Comparison of ENCODE assay signal across 7 cellular contexts in genomic region chr19:799076-799881, GRCh38. TPM values are rescaled to one million over a fixed set of nuclear protein-coding genes. Genes with fewer than 3 reads are reported as not detected.
DNase-seq lines count a peak whose midpoint lies in the region; ATAC-seq and TF ChIP-seq lines count a peak whose summit lies in the region.
"Had no signal": no experiment of that assay in that cellular context is flagged by ENCODE, and none has a peak within 500 bp of the region (broad histone marks: within the 10 kb centered on the region; RNA-seq: fewer than 3 reads in every experiment).

No MANE protein-coding gene starts in this region.

- DNase-seq in HT-29 (ENCODE audit: low spot score) (peak; percentile 38), right lobe of liver (peak in 1 of 3 donors; percentile 55), DMS153 (lab: John Stamatoyannopoulos, UW) (no peak)
- DNase-seq in activated T-cell treated with anti-CD3 and anti-CD28 coated beads, Interleukin-2, amount 50 U/mL, for 4 hours: no peak

- ATAC-seq in activated T-cell treated with anti-CD3 and anti-CD28 coated beads, Interleukin-2, amount 50 U/mL, for 4 hours: no peak
- no peak for ATAC-seq in right lobe of liver
- no peak for ATAC-seq in HG03025 (IDR thresholded peaks at IDR 0.05; ENCODE audit: low FRiP score, unreplicated experiment)
- no peak for ATAC-seq in HG03342 (IDR thresholded peaks at IDR 0.05; ENCODE audit: unreplicated experiment)

- H3K9me3 ChIP-seq in right lobe of liver: no peaks in the 10 kb centered on the region

- no peaks in the 10 kb centered on the region for H3K27me3 Mint-ChIP-seq in activated T-cell treated with anti-CD3 and anti-CD28 coated beads, Interleukin-2, amount 50 U/mL, for 4 hours (ENCODE audit: low read depth)

- peak overlapping the region; percentile 72 to 84 (median 79) for H3K27ac ChIP-seq in right lobe of liver

- H3K36me3 Mint-ChIP-seq in activated T-cell treated with anti-CD3 and anti-CD28 coated beads, Interleukin-2, amount 50 U/mL, for 4 hours (ENCODE audit: insufficient read depth): peaks cover 37% of the 10 kb centered on the region

- peak overlapping the region; percentile 90 to 95 (median 93) for H3K4me3 ChIP-seq in right lobe of liver

- intact Hi-C loops in right lobe of liver (cut with DNase I): no loop called here

- TF ChIP-seq POLR2A in right lobe of liver (IDR thresholded peaks at IDR 0.05): no peak

- no peaks in the 10 kb centered on the region for H3K9me3 Mint-ChIP-seq in activated T-cell treated with anti-CD3 and anti-CD28 coated beads, Interleukin-2, amount 50 U/mL, for 4 hours

- peak in 1 of 4 donors; percentile 2 for TF ChIP-seq CTCF in right lobe of liver (IDR thresholded peaks at IDR 0.05)

- peak overlapping the region; percentile 90 for H3K4me3 Mint-ChIP-seq in activated T-cell treated with anti-CD3 and anti-CD28 coated beads, Interleukin-2, amount 50 U/mL, for 4 hours

- peaks cover 0 to 31% (median 19%) of the 10 kb centered on the region in 4 donors for H3K4me1 ChIP-seq in right lobe of liver

- H3K36me3 ChIP-seq in right lobe of liver: peaks cover 0 to 22% (median 10%) of the 10 kb centered on the region in 4 donors

- H3K4me1 Mint-ChIP-seq in activated T-cell treated with anti-CD3 and anti-CD28 coated beads, Interleukin-2, amount 50 U/mL, for 4 hours (ENCODE audit: low read depth): peaks cover 47% of the 10 kb centered on the region

- WGBS in right lobe of liver (ENCODE audit: insufficient coverage, low coverage, low lambda C conversion rate, missing lambda C conversion rate): 0% methylated on average over 13 of the region's 28 CpGs

- no peaks in the 10 kb centered on the region for H3K27me3 ChIP-seq in right lobe of liver

RNA-seq across cellular contexts. Expression of gene PTBP1, which starts 2.0 kb away (rescaled TPM):
- 464 and 599 TPM in 2 replicates for total RNA-seq in HT-29 (2014; rRNA removed; shearing (Covaris generic))
- 1,000 to 10,000 TPM; 1,071 to 1,170 (median 1,104) TPM for total RNA-seq in activated T-cell treated with anti-CD3 and anti-CD28 coated beads, Interleukin-2, amount 50 U/mL, for 4 hours
- total RNA-seq in right lobe of liver: 100 to 1,000 TPM in 5 of 6 experiments, 10 to 100 TPM in 1; 91.1 to 150 (median 129) TPM

RNA-seq across cellular contexts. Expression of gene PLPPR3, which starts 22.5 kb away (rescaled TPM):
- total RNA-seq in HT-29 (2014; rRNA removed; shearing (Covaris generic)): not detected in 2 replicates
- under 1 TPM in 1 of 3 donors, not detected in 2; 0.24 TPM for total RNA-seq in activated T-cell treated with anti-CD3 and anti-CD28 coated beads, Interleukin-2, amount 50 U/mL, for 4 hours
- total RNA-seq in right lobe of liver: not detected

RNA-seq across cellular contexts. Expression of gene AZU1, which starts 28.4 kb away (rescaled TPM):
- total RNA-seq in HT-29 (2014; rRNA removed; shearing (Covaris generic)): not detected in 2 replicates
- total RNA-seq in activated T-cell treated with anti-CD3 and anti-CD28 coated beads, Interleukin-2, amount 50 U/mL, for 4 hours: not detected
- total RNA-seq in right lobe of liver: 1 to 10 TPM in 2 of 6 experiments, under 1 TPM in 1, not detected in 3; 0.15 to 3.6 (median 1.8) TPM
- total RNA-seq: glomerular endothelial cell had no signal

RNA-seq across cellular contexts. Expression of gene PRTN3, which starts 41.5 kb away (rescaled TPM):
- total RNA-seq in HT-29 (2014; rRNA removed; shearing (Covaris generic)): not detected in 2 replicates
- not detected for total RNA-seq in activated T-cell treated with anti-CD3 and anti-CD28 coated beads, Interleukin-2, amount 50 U/mL, for 4 hours
- total RNA-seq in right lobe of liver: 1 to 10 TPM in 2 of 6 experiments, not detected in 4; 2.3 to 2.9 TPM
- total RNA-seq: glomerular endothelial cell had no signal

RNA-seq across cellular contexts. Expression of gene MISP, which starts 48.4 kb away (rescaled TPM):
- 206 and 211 TPM in 2 replicates for total RNA-seq in HT-29 (2014; rRNA removed; shearing (Covaris generic))
- under 1 TPM in 1 of 3 donors, not detected in 2; 0.08 TPM for total RNA-seq in activated T-cell treated with anti-CD3 and anti-CD28 coated beads, Interleukin-2, amount 50 U/mL, for 4 hours
- total RNA-seq in right lobe of liver: under 1 TPM in 1 of 6 experiments, not detected in 5; 0.09 TPM
